Comparison of ENCODE assay signal across 11 cellular contexts in the genomic region with DNA sequence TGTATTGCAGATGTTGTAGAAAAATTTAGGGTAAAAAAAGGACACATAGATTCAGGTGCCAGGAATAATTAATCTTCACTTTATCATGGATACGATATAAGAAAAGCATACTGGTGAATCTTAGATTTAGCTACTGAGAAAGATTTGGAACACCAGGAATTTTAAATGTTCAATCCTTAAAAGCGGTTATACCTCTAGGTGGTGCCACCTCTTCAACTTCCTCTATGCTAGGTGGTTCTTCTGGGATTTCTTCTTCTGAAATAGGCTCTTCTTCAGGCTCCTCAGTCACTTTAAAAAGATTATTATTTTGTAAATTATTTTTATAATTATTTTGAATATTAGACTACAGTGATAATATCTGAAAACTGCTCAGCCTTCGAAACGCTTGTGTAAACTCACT.
DNase-seq lines count a peak whose midpoint lies in the region; ATAC-seq, FAIRE-seq and TF ChIP-seq lines count a peak whose summit lies in the region.
"Had no signal": no experiment of that assay in that cellular context is flagged by ENCODE, and none has a peak within 500 bp of the region (broad histone marks: within the 10 kb centered on the region; RNA-seq: fewer than 3 reads in every experiment).

No MANE protein-coding gene starts in this region.

- H3K36me3 ChIP-seq in A673 (ENCODE audit: insufficient read depth, low read length, poor library complexity, severe bottlenecking) (no peaks in the 10 kb centered on the region), left lung (no peaks in the 10 kb centered on the region)

- FAIRE-seq in G401.6 (lab: Jason Lieb, UNC), result peak; percentile 17

- CTCF ChIA-PET in A673 (lab: Charles Lee), result no interaction called here

- H3K4me1 ChIP-seq in A673 (ENCODE audit: insufficient read depth, low read length, poor library complexity, severe bottlenecking) (no peaks in the 10 kb centered on the region), left lung (no peaks in the 10 kb centered on the region)
- H3K4me1 ChIP-seq: SJCRH30 had no signal

- TF ChIP-seq CTCF in A673 (conservative IDR thresholded peaks at IDR 0.05; ENCODE audit: low read depth, low read length), result peak; percentile 39
- TF ChIP-seq CTCF in epithelial cell of proximal tubule (conservative IDR thresholded peaks at IDR 0.05; ENCODE audit: low read depth, low read length), result peak; percentile 24
- TF ChIP-seq CTCF in left lung (IDR thresholded peaks at IDR 0.05), result no peak

- no peaks in the 10 kb centered on the region for H3K9me3 ChIP-seq in A673 (ENCODE audit: low read depth, low read length, poor library complexity, severe bottlenecking)
- no peaks in the 10 kb centered on the region for H3K9me3 ChIP-seq in left lung
- H3K9me3 ChIP-seq: SJCRH30 had no signal

- H3K4me3 ChIP-seq in A673 (ENCODE audit: low read depth, low read length, poor library complexity, severe bottlenecking) (no peak overlapping the region), epithelial cell of proximal tubule (ENCODE audit: low read depth, low read length) (no peak overlapping the region), left lung (no peak overlapping the region)
- H3K4me3 ChIP-seq: SJCRH30 had no signal

- H3K27ac ChIP-seq in A673 (ENCODE audit: low read depth, low read length, poor library complexity, severe bottlenecking) (no peak overlapping the region), left lung (no peak overlapping the region)
- H3K27ac ChIP-seq: SJCRH30 had no signal

- BruUV-seq in A673 (replicated peaks; lab: Mats Ljungman, UMichigan), result no TSS peak

- DNase-seq in A673 (ENCODE audit: low spot score) (no peak), OCI-M1 (lab: John Stamatoyannopoulos, UW) (peak; percentile 28), epithelial cell of proximal tubule (ENCODE audit: low read depth) (no peak), left lung (no peak), NCI-H1930 (lab: John Stamatoyannopoulos, UW) (no peak)
- no peak for DNase-seq in activated CD4-positive, alpha-beta T cell treated with anti-CD3 and anti-CD28 coated beads for 1 hour
- DNase-seq: DMS79 treated with DMSO at 0.1 percent for 48 hours, MV-4-11, NCI-H2107 had no signal

- POLR2A ChIA-PET in A673 (lab: Charles Lee; ENCODE audit: low non-redundant PET), result no interaction called here

- ATAC-seq in left lung, result no peak

- intact Hi-C loops in A673 (cut with micrococcal nuclease; ENCODE audit: unreplicated experiment) (no loop called here), left lung (cut with DNase I) (no loop called here)

- peaks cover 32% of the 10 kb centered on the region for H3K27me3 ChIP-seq in A673 (replicated peaks; ENCODE audit: insufficient read depth, low read depth, low read length, poor library complexity)
- no peaks in the 10 kb centered on the region for H3K27me3 ChIP-seq in left lung
- H3K27me3 ChIP-seq: SJCRH30 had no signal

Comparison
In these comparisons a context has a peak if more than half of its experiments do, and no peak if none do; other contexts are left out.
1. CTCF ChIP-seq: peak in A673 (single experiment) and epithelial cell of proximal tubule (single experiment); none in left lung (0 of 2).